ENCODE assay signal across 13 cellular contexts in genomic region chr17:27552467-27552779, GRCh38.
DNase-seq lines count a peak whose midpoint lies in the region; ATAC-seq, FAIRE-seq and TF ChIP-seq lines count a peak whose summit lies in the region.
"Had no signal": no experiment of that assay in that cellular context is flagged by ENCODE, and none has a peak within 500 bp of the region (broad histone marks: within the 10 kb centered on the region; RNA-seq: fewer than 3 reads in every experiment).

No MANE protein-coding gene starts in this region.

- no peak overlapping the region for H3K4me3 Mint-ChIP-seq in astrocyte (ENCODE audit: unreplicated experiment)
- H3K4me3 Mint-ChIP-seq: dendritic cell treated with granulocyte-macrophage colony-stimulating factor and Interleukin-4, amounts not matched to agents 40 ng/mL and 50 ng/mL, for 4 days had no signal

- peaks cover 35% of the 10 kb centered on the region for H3K4me1 Mint-ChIP-seq in astrocyte (ENCODE audit: low read depth, unreplicated experiment)

- peaks cover 40% of the 10 kb centered on the region for H3K79me2 ChIP-seq in astrocyte (ENCODE audit: insufficient read depth, low read length)

- H4K20me1 ChIP-seq in astrocyte (ENCODE audit: insufficient read depth, low read length), result peaks cover 7% of the 10 kb centered on the region

- peak overlapping the region; percentile 15 for H3K27ac ChIP-seq in astrocyte (ENCODE audit: low read depth, low read length)
- no peak overlapping the region for H3K27ac ChIP-seq in left lung
- no peak overlapping the region for H3K27ac ChIP-seq in dorsolateral prefrontal cortex
- H3K27ac ChIP-seq: tibial nerve had no signal

- peak overlapping the region; percentile 24 for H3K4me2 ChIP-seq in astrocyte (ENCODE audit: low read length)

- H3K36me3 ChIP-seq in astrocyte (ENCODE audit: insufficient read depth, low read length) (no peaks in the 10 kb centered on the region), left lung (no peaks in the 10 kb centered on the region)

- H3K27me3 Mint-ChIP-seq in astrocyte (ENCODE audit: low read depth, unreplicated experiment), result no peaks in the 10 kb centered on the region
- H3K27me3 Mint-ChIP-seq: dendritic cell treated with granulocyte-macrophage colony-stimulating factor and Interleukin-4, amounts not matched to agents 40 ng/mL and 50 ng/mL, for 4 days had no signal

- intact Hi-C loops in left lung (cut with DNase I), result no loop called here
- intact Hi-C loops in dorsolateral prefrontal cortex (cut with DNase I), result no loop called here

- ATAC-seq in left lung (peak; percentile 57), HG02938 (IDR thresholded peaks at IDR 0.05; ENCODE audit: unreplicated experiment) (no peak)

- H3K9ac ChIP-seq in astrocyte (ENCODE audit: low read length), result no peak overlapping the region

- no peak overlapping the region for H2AFZ ChIP-seq in astrocyte (ENCODE audit: low read depth, low read length)

- TF ChIP-seq CTCF in astrocyte (IDR thresholded peaks at IDR 0.05; ENCODE audit: insufficient read depth, low read depth, low read length), result no peak
- TF ChIP-seq CTCF in left lung (IDR thresholded peaks at IDR 0.05), result no peak
- no peak for TF ChIP-seq CTCF in dorsolateral prefrontal cortex (IDR thresholded peaks at IDR 0.05 in 54 of 56, conservative IDR thresholded peaks at IDR 0.05 in 2 of 56; ENCODE audit: low read depth in 1 of 56, partially characterized antibody in 56 of 56)

- H3K27me3 ChIP-seq in astrocyte (ENCODE audit: insufficient read depth, low read length) (no peaks in the 10 kb centered on the region), left lung (no peaks in the 10 kb centered on the region), dorsolateral prefrontal cortex (no peaks in the 10 kb centered on the region)
- H3K27me3 ChIP-seq: tibial nerve had no signal

- H3K4me3 ChIP-seq in astrocyte (ENCODE audit: insufficient read depth, low read depth, low read length) (no peak overlapping the region), left lung (no peak overlapping the region), dorsolateral prefrontal cortex (no peak overlapping the region)
- H3K4me3 ChIP-seq: tibial nerve had no signal

- DNase-seq in AG20443 (ENCODE audit: low spot score) (peak; percentile 45), HS-5 (ENCODE audit: low read depth) (peak; percentile 11), astrocyte (ENCODE audit: low read depth) (peak; percentile 57), left lung (no peak), dorsolateral prefrontal cortex (no peak), cerebellar cortex (ENCODE audit: low spot score) (no peak), ureter (ENCODE audit: low spot score) (no peak)
- DNase-seq: GOT3, NCI-H2171 treated with DMSO at 0.1 percent for 48 hours had no signal

- H3K9me3 ChIP-seq in astrocyte (ENCODE audit: insufficient read depth, low read depth, low read length) (no peaks in the 10 kb centered on the region), left lung (no peaks in the 10 kb centered on the region)
- H3K9me3 ChIP-seq: tibial nerve had no signal

- H3K36me3 Mint-ChIP-seq in astrocyte (ENCODE audit: low read depth, unreplicated experiment), result peaks cover 24% of the 10 kb centered on the region

- no peaks in the 10 kb centered on the region for H3K9me3 Mint-ChIP-seq in astrocyte (ENCODE audit: unreplicated experiment)
- H3K9me3 Mint-ChIP-seq: dendritic cell treated with granulocyte-macrophage colony-stimulating factor and Interleukin-4, amounts not matched to agents 40 ng/mL and 50 ng/mL, for 4 days had no signal

- peaks cover 32% of the 10 kb centered on the region for H3K4me1 ChIP-seq in astrocyte (ENCODE audit: insufficient read depth, low read length)
- H3K4me1 ChIP-seq in left lung, result peaks cover 10 to 44% of the 10 kb centered on the region in 2 donors

- H3K27ac Mint-ChIP-seq in astrocyte (ENCODE audit: unreplicated experiment), result peak overlapping the region; percentile 54

- no peak for FAIRE-seq in astrocyte (lab: Jason Lieb, UNC)
- FAIRE-seq: D721Med had no signal

Comparison
In these comparisons a context has a peak if more than half of its experiments do, and no peak if none do; other contexts are left out.
1. DNase-seq: peak in AG20443 (single experiment), HS-5 (single experiment) and astrocyte (single experiment); none in left lung (0 of 2), dorsolateral prefrontal cortex (0 of 10), cerebellar cortex (single experiment) and ureter (single experiment).